In the genomic region with DNA sequence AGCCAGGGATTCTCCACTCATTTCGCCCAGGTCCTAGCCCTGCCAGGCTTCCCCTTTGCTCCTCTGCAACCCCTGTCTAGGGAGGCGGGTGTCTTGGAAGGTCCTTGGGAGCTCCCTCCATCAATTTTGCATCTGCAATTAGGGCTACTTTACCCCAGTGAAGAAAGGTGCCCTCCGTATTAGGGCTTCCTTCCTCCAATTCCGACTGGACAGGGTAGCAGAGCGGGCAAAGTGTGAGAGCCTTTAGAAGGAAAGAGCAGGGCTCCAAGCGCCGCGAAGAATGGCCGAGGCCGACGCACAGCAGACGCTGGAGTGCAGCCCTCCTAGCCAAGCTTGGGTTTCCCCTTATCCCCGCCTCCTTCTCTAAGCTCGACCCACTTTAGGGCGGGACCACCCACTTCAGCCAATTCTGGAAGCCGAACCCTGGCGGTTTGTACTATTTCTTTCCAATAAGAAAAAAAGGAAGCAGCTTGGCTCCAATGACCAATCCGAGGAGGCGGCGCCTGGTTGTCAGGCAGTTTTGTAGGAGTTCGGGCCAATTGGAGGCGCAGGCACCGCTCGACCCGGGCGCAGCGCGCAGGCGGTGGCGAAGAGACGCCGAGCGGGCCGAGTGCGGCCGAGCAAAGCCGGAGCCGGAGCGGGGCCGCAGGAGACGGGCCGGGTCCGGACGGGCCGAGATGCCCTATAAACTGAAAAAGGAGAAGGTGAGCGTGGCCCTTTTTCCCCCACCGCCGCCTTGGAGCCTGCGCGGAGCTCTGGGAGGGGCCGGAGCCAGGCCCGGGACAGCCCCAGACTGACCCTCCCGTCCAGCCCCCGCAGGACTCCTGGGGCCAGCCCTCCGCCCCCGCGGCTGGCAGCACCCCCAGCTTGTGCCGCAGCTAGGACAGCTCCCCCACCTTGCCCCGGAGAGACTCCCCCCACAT, we compare ENCODE assay signal across 8 cellular contexts. TPM values are rescaled to one million over a fixed set of nuclear protein-coding genes. Genes with fewer than 3 reads are reported as not detected.
A peak's percentile ranks its signal among the peaks of the same experiment; 100 is the strongest.
DNase-seq lines count a peak whose midpoint lies in the region; ATAC-seq and TF ChIP-seq lines count a peak whose summit lies in the region.

Gene PPP2R5D (plus strand): TSS at position 570 of the 923 bp plus-strand sequence. CDS start 108 bp downstream, at position 678.

- H3K36me3 Mint-ChIP-seq in activated T-helper 17 cell treated with anti-CD3 and anti-CD28 coated beads, Interleukin-2, amount 50 U/mL, for 72 hours (ENCODE audit: low read depth): peaks cover 11% of the 10 kb centered on the region
- H3K36me3 Mint-ChIP-seq in naive thymus-derived CD4-positive, alpha-beta T cell: peaks cover 0 to 9% (median 0%) of the 10 kb centered on the region in 5 donors
- H3K36me3 Mint-ChIP-seq in stimulated activated naive B cell treated with anti-CD40 and anti-IgM and Interleukin-4, amounts not matched to agents 10 μg/mL and 1 μg/mL and 100 μg/mL, for 72 hours: peaks cover 6 to 12% of the 10 kb centered on the region in 2 donors

- peak; percentile 99 for DNase-seq in Daoy (ENCODE audit: low read depth)
- DNase-seq in GOT3 (lab: John Stamatoyannopoulos, UW): peak; percentile 95
- peak; percentile 98 for DNase-seq in LNCaP clone FGC (ENCODE audit: low read depth)
- DNase-seq in RWPE1 (ENCODE audit: low spot score): peak; percentile 97
- DNase-seq in fibroblast of lung (ENCODE audit: low read depth in 2 of 2): peak; percentile 98 to 99
- DNase-seq in naive thymus-derived CD4-positive, alpha-beta T cell: peak; percentile 81 to 98 (median 97)
- DNase-seq in stimulated activated naive B cell treated with anti-CD40 and anti-IgM and Interleukin-4, amounts not matched to agents 10 μg/mL and 1 μg/mL and 100 μg/mL, for 72 hours: peak; percentile 96

- H3K9me3 Mint-ChIP-seq in activated T-helper 17 cell treated with anti-CD3 and anti-CD28 coated beads, Interleukin-2, amount 50 U/mL, for 72 hours: no peaks in the 10 kb centered on the region
- no peaks in the 10 kb centered on the region for H3K9me3 Mint-ChIP-seq in naive thymus-derived CD4-positive, alpha-beta T cell
- no peaks in the 10 kb centered on the region for H3K9me3 Mint-ChIP-seq in stimulated activated naive B cell treated with anti-CD40 and anti-IgM and Interleukin-4, amounts not matched to agents 10 μg/mL and 1 μg/mL and 100 μg/mL, for 72 hours

- POLR2A ChIA-PET in RWPE1 (lab: Yijun Ruan, JAX; ENCODE audit: low non-redundant PET): interaction anchor here (0.6 to 1.1 kb wide), 5 partner anchors 10 to 37 kb away, joined by 3 to 4 read pairs (median 3); partner anchors contain the start of genes MEA1 and RRP36
- POLR2A ChIA-PET in naive thymus-derived CD4-positive, alpha-beta T cell (lab: Charles Lee): interaction anchor here (0.6 to 2.7 kb wide), 32 partner anchors 9 to 532 kb away, joined by 3 to 61 read pairs (median 4); partner anchors contain the start of genes ABCC10, BICRAL, CNPY3 and CUL7

- H3K4me2 ChIP-seq in fibroblast of lung (ENCODE audit: extremely low read depth, insufficient read depth, low read length): peak within 1 kb of the TSS; percentile 89

- H3K4me1 ChIP-seq in fibroblast of lung (ENCODE audit: control insufficient read depth, extremely low read depth, insufficient read depth, low read length): peaks cover 15% of the 10 kb centered on the region
- H3K4me1 ChIP-seq in naive thymus-derived CD4-positive, alpha-beta T cell (ENCODE audit: control insufficient read depth in 2 of 2, insufficient read depth in 2 of 2, low read length in 2 of 2): peaks cover 28 to 40% of the 10 kb centered on the region in 2 donors

- H3K36me3 ChIP-seq in fibroblast of lung (ENCODE audit: control insufficient read depth, insufficient read depth, low read length): peaks cover 3% of the 10 kb centered on the region
- peaks cover 0 to 18% (median 0%) of the 10 kb centered on the region in 3 experiments for H3K36me3 ChIP-seq in naive thymus-derived CD4-positive, alpha-beta T cell (ENCODE audit: control insufficient read depth in 2 of 3, insufficient read depth in 3 of 3, low read length in 3 of 3)

- peak within 1 kb of the TSS; percentile 92 for H3K27ac Mint-ChIP-seq in activated T-helper 17 cell treated with anti-CD3 and anti-CD28 coated beads, Interleukin-2, amount 50 U/mL, for 72 hours
- H3K27ac Mint-ChIP-seq in naive thymus-derived CD4-positive, alpha-beta T cell: peak within 1 kb of the TSS; percentile 89 to 99 (median 95)
- H3K27ac Mint-ChIP-seq in stimulated activated naive B cell treated with anti-CD40 and anti-IgM and Interleukin-4, amounts not matched to agents 10 μg/mL and 1 μg/mL and 100 μg/mL, for 72 hours: peak within 1 kb of the TSS; percentile 97

- H3K79me2 ChIP-seq in fibroblast of lung (ENCODE audit: control insufficient read depth, insufficient read depth, low read length): peaks cover 13% of the 10 kb centered on the region

- CTCF ChIA-PET in RWPE1 (lab: Yijun Ruan, JAX): interaction anchor here (0.5 to 1.0 kb wide), 4 partner anchors 83 to 209 kb away, joined by 3 read pairs; no protein-coding TSS in a partner anchor
- CTCF ChIA-PET in naive thymus-derived CD4-positive, alpha-beta T cell (lab: Charles Lee): interaction anchor here (0.5 to 1.5 kb wide), 5 partner anchors 17 to 325 kb away, joined by 3 to 4 read pairs (median 3); no protein-coding TSS in a partner anchor

- peak; percentile 91 for ATAC-seq in activated T-helper 17 cell treated with anti-CD3 and anti-CD28 coated beads, Interleukin-2, amount 50 U/mL, for 72 hours (replicated peaks)
- ATAC-seq in naive thymus-derived CD4-positive, alpha-beta T cell: peak; percentile 97
- peak; percentile 92 to 95 for ATAC-seq in stimulated activated naive B cell treated with anti-CD40 and anti-IgM and Interleukin-4, amounts not matched to agents 10 μg/mL and 1 μg/mL and 100 μg/mL, for 72 hours (replicated peaks)

- H2AFZ ChIP-seq in fibroblast of lung (ENCODE audit: low read length): peak within 1 kb of the TSS; percentile 87

- no peaks in the 10 kb centered on the region for H4K20me1 ChIP-seq in fibroblast of lung (ENCODE audit: control insufficient read depth, extremely low read depth, insufficient read depth, low read length)

- H3K4me3 Mint-ChIP-seq in activated T-helper 17 cell treated with anti-CD3 and anti-CD28 coated beads, Interleukin-2, amount 50 U/mL, for 72 hours: peak within 1 kb of the TSS; percentile 91
- H3K4me3 Mint-ChIP-seq in naive thymus-derived CD4-positive, alpha-beta T cell: peak within 1 kb of the TSS; percentile 87 to 99 (median 94)
- peak within 1 kb of the TSS; percentile 86 to 87 for H3K4me3 Mint-ChIP-seq in stimulated activated naive B cell treated with anti-CD40 and anti-IgM and Interleukin-4, amounts not matched to agents 10 μg/mL and 1 μg/mL and 100 μg/mL, for 72 hours

- no peaks in the 10 kb centered on the region for H3K27me3 ChIP-seq in fibroblast of lung (ENCODE audit: control insufficient read depth, insufficient read depth, low read length)
- no peaks in the 10 kb centered on the region for H3K27me3 ChIP-seq in naive thymus-derived CD4-positive, alpha-beta T cell (ENCODE audit: control insufficient read depth in 2 of 2, insufficient read depth in 2 of 2, low read length in 2 of 2)

- peak within 1 kb of the TSS; percentile 65 for H3K9ac ChIP-seq in fibroblast of lung (ENCODE audit: insufficient read depth, low read length)

- no peaks in the 10 kb centered on the region for H3K27me3 Mint-ChIP-seq in activated T-helper 17 cell treated with anti-CD3 and anti-CD28 coated beads, Interleukin-2, amount 50 U/mL, for 72 hours
- no peaks in the 10 kb centered on the region for H3K27me3 Mint-ChIP-seq in naive thymus-derived CD4-positive, alpha-beta T cell
- H3K27me3 Mint-ChIP-seq in stimulated activated naive B cell treated with anti-CD40 and anti-IgM and Interleukin-4, amounts not matched to agents 10 μg/mL and 1 μg/mL and 100 μg/mL, for 72 hours: no peaks in the 10 kb centered on the region

- intact Hi-C loops in naive thymus-derived CD4-positive, alpha-beta T cell (cut with micrococcal nuclease): loop anchor here (1.0 to 5.0 kb wide), 10 partner anchors 23 to 443 kb away; partner anchors contain the start of genes CNPY3 (in 2 of the 2), CUL7 (in 2 of the 2), KLHDC3 (in 2 of the 2) and SRF (in 2 of the 2)

- H3K27ac ChIP-seq in RWPE1 (peak within 1 kb of the TSS; percentile 82), fibroblast of lung (ENCODE audit: insufficient read depth, low read length) (peak within 1 kb of the TSS; percentile 52)
- H3K27ac ChIP-seq in naive thymus-derived CD4-positive, alpha-beta T cell (ENCODE audit: low read depth, low read length): peak within 1 kb of the TSS; percentile 95

- H3K9me3 ChIP-seq in fibroblast of lung (ENCODE audit: control insufficient read depth, insufficient read depth, low read depth, low read length): no peaks in the 10 kb centered on the region
- H3K9me3 ChIP-seq in naive thymus-derived CD4-positive, alpha-beta T cell (ENCODE audit: control insufficient read depth in 2 of 3, low read length in 3 of 3): no peaks in the 10 kb centered on the region

- TF ChIP-seq CTCF in LNCaP clone FGC (IDR thresholded peaks at IDR 0.05; ENCODE audit: control insufficient read depth, extremely low read depth, insufficient read depth) (no peak), RWPE1 (conservative IDR thresholded peaks at IDR 0.05; ENCODE audit: low read depth) (no peak), fibroblast of lung (conservative IDR thresholded peaks at IDR 0.05 in 1 of 2, IDR thresholded peaks at IDR 0.05 in 1 of 2; ENCODE audit: low read depth in 1 of 2, low read length in 2 of 2) (no peak)

- H3K4me3 ChIP-seq in LNCaP clone FGC (ENCODE audit: low read depth, low read length) (peak within 1 kb of the TSS; percentile 80), fibroblast of lung (replicated peaks in 1 of 4; ENCODE audit: control extremely low read depth in 1 of 4, insufficient read depth in 1 of 4, low read depth in 3 of 4, low read length in 4 of 4) (peak within 1 kb of the TSS; percentile 68 to 80 (median 70))
- peak within 1 kb of the TSS; percentile 64 for H3K4me3 ChIP-seq in naive thymus-derived CD4-positive, alpha-beta T cell (ENCODE audit: low read length)

- peaks cover 39% of the 10 kb centered on the region for H3K4me1 Mint-ChIP-seq in activated T-helper 17 cell treated with anti-CD3 and anti-CD28 coated beads, Interleukin-2, amount 50 U/mL, for 72 hours
- peaks cover 46 to 71% (median 68%) of the 10 kb centered on the region in 7 donors for H3K4me1 Mint-ChIP-seq in naive thymus-derived CD4-positive, alpha-beta T cell
- peaks cover 28 to 50% of the 10 kb centered on the region in 2 donors for H3K4me1 Mint-ChIP-seq in stimulated activated naive B cell treated with anti-CD40 and anti-IgM and Interleukin-4, amounts not matched to agents 10 μg/mL and 1 μg/mL and 100 μg/mL, for 72 hours

RNA-seq across cellular contexts. Expression of gene PPP2R5D, which starts in this region (rescaled TPM):
- total RNA-seq in Daoy (2014; rRNA removed; shearing (Covaris generic)): 63.0 and 73.4 TPM in 2 replicates
- total RNA-seq in activated T-helper 17 cell treated with anti-CD3 and anti-CD28 coated beads, Interleukin-2, amount 50 U/mL, for 72 hours: 10 to 100 TPM; 55.8 to 62.5 TPM
- 20.0 and 27.1 TPM in 2 replicates for total RNA-seq in fibroblast of lung
- polyA plus RNA-seq in fibroblast of lung: 39.3 and 59.9 TPM in 2 replicates
- 33.5 and 45.6 TPM in 2 replicates for polyA plus RNA-seq in fibroblast of lung (2012)
- 84.8 and 97.0 TPM in 2 replicates for polyA minus RNA-seq in fibroblast of lung (ENCODE audit: low replicate concordance)
- total RNA-seq in naive thymus-derived CD4-positive, alpha-beta T cell: 10 to 100 TPM; 19.7 to 60.4 (median 28.2) TPM
- polyA plus RNA-seq in naive thymus-derived CD4-positive, alpha-beta T cell: 10 to 100 TPM; 21.5 to 34.0 TPM

Comparison
In these comparisons a context has a peak if more than half of its experiments do, and no peak if none do; other contexts are left out.
1. Peak in every context shown above with its lines: DNase-seq, ATAC-seq, H3K4me3 ChIP-seq and H3K27ac ChIP-seq.